In genomic region chrX:86016189-86016588, GRCh38 we compare ENCODE assay signal across 18 cellular contexts. TPM values are rescaled to one million over a fixed set of nuclear protein-coding genes. Genes with fewer than 3 reads are reported as not detected.
A peak's percentile ranks its signal among the peaks of the same experiment; 100 is the strongest.
DNase-seq lines count a peak whose midpoint lies in the region; ATAC-seq and TF ChIP-seq lines count a peak whose summit lies in the region.
"Had no signal": no experiment of that assay in that cellular context is flagged by ENCODE, and none has a peak within 500 bp of the region (broad histone marks: within the 10 kb centered on the region; RNA-seq: fewer than 3 reads in every experiment).

No MANE protein-coding gene starts in this region.

- TF ChIP-seq EP300 in SK-N-SH (IDR thresholded peaks at IDR 0.05; ENCODE audit: borderline replicate concordance in 1 of 2, low read depth in 1 of 2, low read length in 1 of 2) = no peak

- H3K4me1 ChIP-seq in HAP-1 (peaks cover 22% of the 10 kb centered on the region), mesendoderm (ENCODE audit: control insufficient read depth, low read depth, low read length) (peaks cover 1% of the 10 kb centered on the region), SK-N-SH (ENCODE audit: control insufficient read depth in 1 of 2, insufficient read depth in 2 of 2, low read depth in 1 of 2, low read length in 1 of 2) (no peaks in the 10 kb centered on the region; a peak in 1 of 4 replicates)
- H3K4me1 ChIP-seq in naive thymus-derived CD4-positive, alpha-beta T cell (ENCODE audit: control insufficient read depth in 2 of 2, insufficient read depth in 2 of 2, low read length in 2 of 2) = no peaks in the 10 kb centered on the region
- H3K4me1 ChIP-seq: A549 had no signal

- no peak overlapping the region for H2AK5ac ChIP-seq in mesendoderm (ENCODE audit: low read length)

- no peak overlapping the region for H2BK5ac ChIP-seq in mesendoderm (ENCODE audit: low read length)

- no peaks in the 10 kb centered on the region for H3K27me3 Mint-ChIP-seq in WTC11 (ENCODE audit: low read depth)
- H3K27me3 Mint-ChIP-seq in naive thymus-derived CD4-positive, alpha-beta T cell = no peaks in the 10 kb centered on the region

- no peak overlapping the region for H2BK15ac ChIP-seq in mesendoderm (replicated peaks; ENCODE audit: low read depth)

- POLR2A ChIA-PET in WTC11 (lab: Charles Lee) = no interaction called here
- POLR2A ChIA-PET in SK-N-SH (lab: Yijun Ruan, JAX) = no interaction called here
- POLR2A ChIA-PET in naive thymus-derived CD4-positive, alpha-beta T cell (lab: Charles Lee) = no interaction called here

- peak overlapping the region; percentile 45 for H2BK120ac ChIP-seq in mesendoderm (ENCODE audit: low read depth, low read length)

- no peak overlapping the region for H2AFZ ChIP-seq in SK-N-SH (ENCODE audit: low read depth)
- H2AFZ ChIP-seq: GM23248 had no signal

- in situ Hi-C loops in HAP-1 (cut with MboI; ENCODE audit: low sequenced_read_pairs) = no loop called here

- H3K9me3 Mint-ChIP-seq in WTC11 = 0 out of 2 replicates have a peak, but pooled peaks cover 8% of the 10 kb centered on the region
- peaks cover 0 to 11% (median 0%) of the 10 kb centered on the region in 11 donors for H3K9me3 Mint-ChIP-seq in naive thymus-derived CD4-positive, alpha-beta T cell

- DNase-seq in ELF-1 (ENCODE audit: low read depth, low spot score) = peak; percentile 76
- DNase-seq in HAP-1 (ENCODE audit: low spot score in 2 of 2) = peak; percentile 81 to 90
- no peak for DNase-seq in WTC11 (ENCODE audit: low spot score)
- DNase-seq in mesendoderm = peak; percentile 63
- no peak for DNase-seq in stimulated activated CD4-positive, alpha-beta T cell treated with anti-CD3 and anti-CD28 coated beads, Interleukin-4, amount 100 ng/mL, for 24 hours
- no peak for DNase-seq in SK-N-SH
- no peak for DNase-seq in naive thymus-derived CD4-positive, alpha-beta T cell
- DNase-seq: 8988T; C1 segment of cervical spinal cord; Caco-2; CD8-positive, alpha-beta T cell; DMS153; DND-41; GDM1; GM23248; HCEC 1CT had no signal

- no peak overlapping the region for H3K4me2 ChIP-seq in mesendoderm (ENCODE audit: low read length)
- H3K4me2 ChIP-seq in SK-N-SH = no peak overlapping the region
- H3K4me2 ChIP-seq: A549 had no signal

- H3K4me1 Mint-ChIP-seq in WTC11 = peaks cover 60% of the 10 kb centered on the region
- H3K4me1 Mint-ChIP-seq in naive thymus-derived CD4-positive, alpha-beta T cell = peaks cover 14 to 49% (median 39%) of the 10 kb centered on the region in 7 donors

- no peaks in the 10 kb centered on the region for H3K9me2 ChIP-seq in SK-N-SH

- H3K79me2 ChIP-seq in mesendoderm (ENCODE audit: control insufficient read depth, insufficient read depth, low read length) (no peaks in the 10 kb centered on the region), SK-N-SH (ENCODE audit: insufficient read depth) (peaks cover 22% of the 10 kb centered on the region)

- no peak overlapping the region for H3K4ac ChIP-seq in mesendoderm (ENCODE audit: low read depth, low read length)

- no peak overlapping the region for H3K18ac ChIP-seq in mesendoderm (ENCODE audit: low read length)

- H4K8ac ChIP-seq in mesendoderm (ENCODE audit: low read depth, low read length) = no peak overlapping the region

- no peak overlapping the region for H3K4me3 Mint-ChIP-seq in WTC11
- H3K4me3 Mint-ChIP-seq in naive thymus-derived CD4-positive, alpha-beta T cell = no peak overlapping the region
- H3K4me3 Mint-ChIP-seq: CD8-positive, alpha-beta T cell had no signal

- peaks cover 11% of the 10 kb centered on the region for H3K36me3 Mint-ChIP-seq in WTC11
- peaks cover 6 to 36% (median 26%) of the 10 kb centered on the region in 5 donors for H3K36me3 Mint-ChIP-seq in naive thymus-derived CD4-positive, alpha-beta T cell

- no peak for TF ChIP-seq RAD21 in SK-N-SH (IDR thresholded peaks at IDR 0.05; ENCODE audit: low read length)

- intact Hi-C loops in naive thymus-derived CD4-positive, alpha-beta T cell (cut with micrococcal nuclease) = no loop called here

- H3K9ac ChIP-seq in mesendoderm (ENCODE audit: low read length) = no peak overlapping the region
- no peak overlapping the region for H3K9ac ChIP-seq in SK-N-SH
- H3K9ac ChIP-seq: GM23248 had no signal

- H3K4me3 ChIP-seq in HAP-1 (no peak overlapping the region), mesendoderm (ENCODE audit: low read length) (no peak overlapping the region), SK-N-SH (ENCODE audit: low read depth in 2 of 2, low read length in 1 of 2) (no peak overlapping the region)
- no peak overlapping the region for H3K4me3 ChIP-seq in naive thymus-derived CD4-positive, alpha-beta T cell (ENCODE audit: low read length)
- H3K4me3 ChIP-seq: A549, GM12878, GM23248 had no signal

- CTCF ChIA-PET in WTC11 (lab: Charles Lee) (no interaction called here), SK-N-SH (lab: Yijun Ruan, JAX) (no interaction called here)
- CTCF ChIA-PET in naive thymus-derived CD4-positive, alpha-beta T cell (lab: Charles Lee) = no interaction called here

- no peak overlapping the region; the same call in 1 of the 2 replicates for H3K27ac Mint-ChIP-seq in WTC11
- H3K27ac Mint-ChIP-seq in naive thymus-derived CD4-positive, alpha-beta T cell = no peak overlapping the region
- H3K27ac Mint-ChIP-seq: CD8-positive, alpha-beta T cell had no signal

- H4K5ac ChIP-seq in mesendoderm (ENCODE audit: low read length) = no peak overlapping the region

- H3K56ac ChIP-seq in mesendoderm (ENCODE audit: low read length) = no peak overlapping the region

- 0 out of 2 replicates have a peak, but pooled peaks cover 5% of the 10 kb centered on the region for H4K20me1 ChIP-seq in SK-N-SH (ENCODE audit: insufficient read depth)

- no peak for TF ChIP-seq CTCF in WTC11 (IDR thresholded peaks at IDR 0.05)
- no peak for TF ChIP-seq CTCF in SK-N-SH (IDR thresholded peaks at IDR 0.05)

- H3K9me3 ChIP-seq in HAP-1 = peaks cover 5% of the 10 kb centered on the region
- H3K9me3 ChIP-seq in SK-N-SH = no peaks in the 10 kb centered on the region
- H3K9me3 ChIP-seq in naive thymus-derived CD4-positive, alpha-beta T cell (ENCODE audit: control insufficient read depth in 2 of 3, low read length in 3 of 3) = no peaks in the 10 kb centered on the region
- H3K9me3 ChIP-seq: A549, Caco-2 had no signal

- no peaks in the 10 kb centered on the region for H3F3A ChIP-seq in SK-N-SH (replicated peaks; ENCODE audit: insufficient read depth)

- H3K27me3 ChIP-seq in HAP-1 (ENCODE audit: low read depth) (no peaks in the 10 kb centered on the region), mesendoderm (ENCODE audit: insufficient read depth, low read length, poor library complexity) (no peaks in the 10 kb centered on the region), SK-N-SH (ENCODE audit: insufficient read depth) (no peaks in the 10 kb centered on the region)
- H3K27me3 ChIP-seq in naive thymus-derived CD4-positive, alpha-beta T cell (ENCODE audit: control insufficient read depth in 2 of 2, insufficient read depth in 2 of 2, low read length in 2 of 2) = no peaks in the 10 kb centered on the region

- H3K27ac ChIP-seq in mesendoderm (ENCODE audit: low read depth, low read length) (no peak overlapping the region), SK-N-SH (ENCODE audit: low read depth in 2 of 2, low read length in 1 of 2) (no peak overlapping the region)
- H3K27ac ChIP-seq in naive thymus-derived CD4-positive, alpha-beta T cell (ENCODE audit: low read depth, low read length) = no peak overlapping the region
- H3K27ac ChIP-seq: A549, GM23248 had no signal

- H3K23ac ChIP-seq in mesendoderm (ENCODE audit: low read length) = no peak overlapping the region

- ATAC-seq in WTC11 = peak; percentile 84
- ATAC-seq in naive thymus-derived CD4-positive, alpha-beta T cell = no peak
- ATAC-seq: A549; CD8-positive, alpha-beta T cell; GM12878 had no signal

- WGBS in mesendoderm (ENCODE audit: extremely low coverage, insufficient coverage, low lambda C conversion rate) = no CpG with 5 or more reads among the region's 2 CpGs
- WGBS in SK-N-SH (ENCODE audit: low lambda C conversion rate) = 100% methylated on average over 1 of the region's 2 CpGs

- H3K79me1 ChIP-seq in mesendoderm (ENCODE audit: low read length) = no peaks in the 10 kb centered on the region

- peaks cover 7% of the 10 kb centered on the region for H3K36me3 ChIP-seq in HAP-1 (replicated peaks)
- H3K36me3 ChIP-seq in mesendoderm (ENCODE audit: control insufficient read depth, insufficient read depth, low read length) = no peaks in the 10 kb centered on the region
- peaks cover 6% of the 10 kb centered on the region in 2 experiments for H3K36me3 ChIP-seq in SK-N-SH (replicated peaks in 1 of 2; ENCODE audit: control insufficient read depth in 1 of 2, insufficient read depth in 2 of 2, low read length in 1 of 2)
- no peaks in the 10 kb centered on the region for H3K36me3 ChIP-seq in naive thymus-derived CD4-positive, alpha-beta T cell (ENCODE audit: control insufficient read depth in 2 of 3, insufficient read depth in 3 of 3, low read length in 3 of 3)

TF ChIP-seq in WTC11, 78 proteins besides CTCF, POLR2A, EP300 and RAD21 (continues in another document):
- no peak for TF ChIP-seq ZMAT4 (CRISPR knock-in tag; IDR thresholded peaks at IDR 0.05)
- no peak for TF ChIP-seq FOXJ3 (CRISPR knock-in tag; IDR thresholded peaks at IDR 0.05; ENCODE audit: borderline replicate concordance)

TF ChIP-seq in SK-N-SH, 30 proteins besides CTCF, POLR2A, EP300 and RAD21:
- no peak for TF ChIP-seq MXI1 (IDR thresholded peaks at IDR 0.05; ENCODE audit: low read depth, low read length)

RNA-seq across cellular contexts. Expression of gene CHM, which starts 31.2 kb away (rescaled TPM):
- 13.0 to 18.1 TPM (median 16.9 TPM) in 3 replicates for total RNA-seq in WTC11 (2021)
- 11.4 TPM for polyA plus RNA-seq in mesendoderm (2013, experiment 1 of 2)
- polyA plus RNA-seq in mesendoderm (2013, experiment 2 of 2) = 12.9 TPM
- polyA plus RNA-seq in SK-N-SH (2012; rRNA removed) = 12.8 and 19.9 TPM in 2 replicates
- polyA plus RNA-seq in SK-N-SH (2012; cell fraction: cytosol; rRNA removed) = 20.7 and 21.6 TPM in 2 replicates
- 10.9 and 21.7 TPM in 2 replicates for polyA plus RNA-seq in SK-N-SH (2012; cell fraction: nucleus; rRNA removed)
- total RNA-seq in naive thymus-derived CD4-positive, alpha-beta T cell = 10 to 100 TPM in 4 of 5 experiments, 1 to 10 TPM in 1; 9.0 to 22.6 (median 19.4) TPM
- polyA plus RNA-seq in naive thymus-derived CD4-positive, alpha-beta T cell = 1 to 10 TPM; 5.3 to 9.7 TPM

Comparison
In these comparisons a context has a peak if more than half of its experiments do, and no peak if none do; other contexts are left out.
1. DNase-seq: peak in ELF-1 (single experiment), HAP-1 (2 of 2) and mesendoderm (single experiment); none in WTC11 (single experiment), stimulated activated CD4-positive, alpha-beta T cell treated with anti-CD3 and anti-CD28 coated beads, Interleukin-4, amount 100 ng/mL, for 24 hours (single experiment), SK-N-SH (single experiment) and naive thymus-derived CD4-positive, alpha-beta T cell (0 of 9).